ENCODE assay signal across 8 cellular contexts in the genomic region with DNA sequence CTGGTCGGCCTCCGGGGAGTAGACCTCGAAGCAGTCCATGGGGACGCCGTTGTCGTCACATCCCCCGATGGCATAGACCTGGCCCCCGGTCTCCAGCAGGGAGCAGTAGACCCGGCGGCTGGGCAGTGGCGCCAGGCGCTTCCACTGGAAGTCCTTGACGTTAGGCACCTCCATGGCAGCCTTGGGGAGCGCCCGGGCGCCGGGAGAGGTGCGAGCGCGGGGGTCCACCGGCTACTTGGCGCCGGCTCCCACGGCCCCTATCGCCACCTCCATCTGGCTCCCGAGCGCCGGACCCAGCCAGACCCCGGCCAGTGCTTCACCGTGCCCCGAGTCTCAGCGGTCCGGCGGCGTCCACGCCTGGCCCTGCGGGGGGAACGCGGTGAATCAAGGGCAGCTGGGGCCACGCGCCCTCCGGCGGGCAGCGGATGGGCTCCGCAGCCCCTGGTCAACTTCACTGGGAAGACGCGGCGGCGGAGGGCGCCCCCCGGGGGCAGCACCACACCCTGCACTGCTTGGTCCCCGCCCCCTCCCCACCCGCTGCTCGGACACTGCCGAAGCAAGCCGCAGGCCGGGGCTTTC. TPM values are rescaled to one million over a fixed set of nuclear protein-coding genes. Genes with fewer than 3 reads are reported as not detected.
DNase-seq lines count a peak whose midpoint lies in the region; ATAC-seq, FAIRE-seq and TF ChIP-seq lines count a peak whose summit lies in the region.

No MANE protein-coding gene starts in this region.

- H3K27ac Mint-ChIP-seq in CD14-positive monocyte, result no peak overlapping the region
- H3K27ac Mint-ChIP-seq in endothelial cell (ENCODE audit: unreplicated experiment), result no peak overlapping the region

- H3K4me1 Mint-ChIP-seq in CD14-positive monocyte (peaks cover 13% of the 10 kb centered on the region), endothelial cell (ENCODE audit: unreplicated experiment) (peaks cover 22% of the 10 kb centered on the region)

- H3K36me3 ChIP-seq in neural cell (ENCODE audit: insufficient read depth, low read length) (no peaks in the 10 kb centered on the region), small intestine (ENCODE audit: control insufficient read depth in 2 of 2, insufficient read depth in 2 of 2, low read length in 2 of 2) (no peaks in the 10 kb centered on the region)

- no peaks in the 10 kb centered on the region for H3K27me3 ChIP-seq in neural cell (ENCODE audit: insufficient read depth, low read depth, low read length)
- H3K27me3 ChIP-seq in small intestine (ENCODE audit: control insufficient read depth in 2 of 2, insufficient read depth in 2 of 2, low read length in 2 of 2), result peaks cover 3 to 12% of the 10 kb centered on the region in 2 donors

- H3K9me3 ChIP-seq in neural cell (ENCODE audit: low read length), result no peaks in the 10 kb centered on the region
- H3K9me3 ChIP-seq in small intestine (ENCODE audit: control insufficient read depth, low read depth), result no peaks in the 10 kb centered on the region

- no peak for DNase-seq in CD14-positive monocyte (ENCODE audit: low spot score)
- peak; percentile 43 to 59 for DNase-seq in NCI-H1930 (lab: John Stamatoyannopoulos, UW)
- DNase-seq in endothelial cell (ENCODE audit: low spot score), result peak; percentile 54
- no peak for DNase-seq in ACHN
- no peak for DNase-seq in small intestine
- DNase-seq in cortex of kidney (lab: John Stamatoyannopoulos, UW), result no peak

- H3K4me3 ChIP-seq in neural cell (ENCODE audit: low read length) (peak overlapping the region; percentile 71), small intestine (ENCODE audit: low read depth in 1 of 2, low read length in 2 of 2) (peak overlapping the region in 1 of 2 donors; percentile 29)

- TF ChIP-seq EP300 in neural cell (conservative IDR thresholded peaks at IDR 0.05; ENCODE audit: poor library complexity, severe bottlenecking), result no peak

- whole genome bisulfite sequencing in small intestine, 3 donors, result 3 to 10% (median 6%) methylated on average over 26 to 57 of the region's 57 CpGs

- no peak for FAIRE-seq in small intestine (lab: Jason Lieb, UNC)

- intact Hi-C loops in CD14-positive monocyte (cut with micrococcal nuclease), result no loop called here

- H3K27ac ChIP-seq in neural cell (ENCODE audit: low read length) (no peak overlapping the region), small intestine (ENCODE audit: low read depth in 1 of 2, low read length in 1 of 2) (no peak overlapping the region)

- H3K27me3 Mint-ChIP-seq in CD14-positive monocyte (ENCODE audit: low read depth in 3 of 3), result peaks cover 46 to 74% (median 59%) of the 10 kb centered on the region in 3 donors
- H3K27me3 Mint-ChIP-seq in endothelial cell (ENCODE audit: unreplicated experiment), result peaks cover 12% of the 10 kb centered on the region

- TF ChIP-seq CTCF in CD14-positive monocyte (IDR thresholded peaks at IDR 0.05), result peak; percentile 17
- TF ChIP-seq CTCF in endothelial cell (IDR thresholded peaks at IDR 0.05; ENCODE audit: unreplicated experiment), result peak; percentile 67
- peak; percentile 49 for TF ChIP-seq CTCF in neural cell (IDR thresholded peaks at IDR 0.05; ENCODE audit: poor library complexity, severe bottlenecking)

- in situ Hi-C loops in ACHN (cut with HindIII; ENCODE audit: low pct_ligation_motif_present, low pct_unique_long_range_greater_than_20kb, low sequenced_read_pairs), result no loop called here

- no peaks in the 10 kb centered on the region for H4K20me1 ChIP-seq in neural cell (ENCODE audit: insufficient read depth)

- H3K79me2 ChIP-seq in neural cell (replicated peaks; ENCODE audit: insufficient read depth, low read length), result no peaks in the 10 kb centered on the region

- peaks cover 3 to 7% of the 10 kb centered on the region in 2 donors for H3K36me3 Mint-ChIP-seq in CD14-positive monocyte
- no peaks in the 10 kb centered on the region for H3K36me3 Mint-ChIP-seq in endothelial cell (ENCODE audit: low read depth, unreplicated experiment)

- H3F3A ChIP-seq in neural cell (ENCODE audit: insufficient read depth, low read length, poor library complexity, severe bottlenecking), result peaks cover 4% of the 10 kb centered on the region

- no peak for ATAC-seq in HG03521 (IDR thresholded peaks at IDR 0.05; ENCODE audit: unreplicated experiment)

- H3K4me2 ChIP-seq in neural cell (ENCODE audit: low read length), result peak overlapping the region; percentile 49

- H3K9me2 ChIP-seq in neural cell (ENCODE audit: insufficient read depth, low read length), result no peaks in the 10 kb centered on the region

- peaks cover 0 to 12% (median 5%) of the 10 kb centered on the region in 7 donors for H3K9me3 Mint-ChIP-seq in CD14-positive monocyte
- H3K9me3 Mint-ChIP-seq in endothelial cell (ENCODE audit: unreplicated experiment), result no peaks in the 10 kb centered on the region

- no peak for TF ChIP-seq RAD21 in neural cell (conservative IDR thresholded peaks at IDR 0.05)

- H3K4me3 Mint-ChIP-seq in CD14-positive monocyte, result peak overlapping the region in 1 of 2 donors; percentile 77
- H3K4me3 Mint-ChIP-seq in endothelial cell (ENCODE audit: unreplicated experiment), result no peak overlapping the region

- peak overlapping the region; percentile 70 for H3K9ac ChIP-seq in neural cell (ENCODE audit: low read length)

- no peaks in the 10 kb centered on the region for H3K4me1 ChIP-seq in small intestine (ENCODE audit: control insufficient read depth in 2 of 2, insufficient read depth in 1 of 2, low read depth in 1 of 2, low read length in 1 of 2)

- peak overlapping the region; percentile 45 for H2AFZ ChIP-seq in neural cell (ENCODE audit: low read depth, low read length)

TF ChIP-seq in neural cell, 6 proteins besides CTCF, POLR2A, EP300 and RAD21:
- TF ChIP-seq TAF1 (IDR thresholded peaks at IDR 0.05; ENCODE audit: low read depth), result peak; percentile 44
- TF ChIP-seq SMC3 (conservative IDR thresholded peaks at IDR 0.05; ENCODE audit: poor library complexity), result no peak

RNA-seq across cellular contexts. Expression of gene KLHDC8A, which starts 13.2 kb away (rescaled TPM):
- polyA plus RNA-seq in CD14-positive monocyte (not detected), neural cell (7.7 and 11.7 TPM in 2 replicates), small intestine (1 to 10 TPM in 2 of 3 donors, under 1 TPM in 1; 0.22 to 1.7 (median 1.1) TPM)
- 1.5 TPM for total RNA-seq in endothelial cell (ENCODE audit: unreplicated experiment)
- 4.4 TPM in 2 replicates for polyA minus RNA-seq in neural cell

RNA-seq across cellular contexts. Expression of gene NUAK2, which starts 22.0 kb away (rescaled TPM):
- polyA plus RNA-seq in CD14-positive monocyte (10 to 100 TPM in 1 of 2 donors, 1 to 10 TPM in 1; 9.1 to 21.9 TPM), neural cell (1.4 and 2.9 TPM in 2 replicates), small intestine (10 to 100 TPM in 1 of 3 donors, 1 to 10 TPM in 2; 8.5 to 16.2 (median 8.9) TPM)
- 3.6 TPM for total RNA-seq in endothelial cell (ENCODE audit: unreplicated experiment)
- polyA minus RNA-seq in neural cell, result 2.5 and 3.2 TPM in 2 replicates

Comparison
In these comparisons a context has a peak if more than half of its experiments do, and no peak if none do; other contexts are left out.
1. DNase-seq: peak in NCI-H1930 (2 of 2) and endothelial cell (single experiment); none in CD14-positive monocyte (single experiment), ACHN (single experiment), small intestine (single experiment) and cortex of kidney (single experiment).
2. CTCF ChIP-seq: peak in every context shown above with its lines; median percentile 67 in endothelial cell; 49 in neural cell; 17 in CD14-positive monocyte.